Comparison of ENCODE assay signal across 12 cellular contexts in genomic region chr5:135185461-135186075, GRCh38.
A peak's percentile ranks its signal among the peaks of the same experiment; 100 is the strongest.
DNase-seq lines count a peak whose midpoint lies in the region; ATAC-seq and TF ChIP-seq lines count a peak whose summit lies in the region.
"Had no signal": no experiment of that assay in that cellular context is flagged by ENCODE, and none has a peak within 500 bp of the region (broad histone marks: within the 10 kb centered on the region; RNA-seq: fewer than 3 reads in every experiment).

No MANE protein-coding gene starts in this region.

- no peak overlapping the region for H3K4me3 Mint-ChIP-seq in activated CD8-positive, alpha-beta T cell treated with anti-CD3 and anti-CD28 coated beads, Interleukin-2, amount 10 ng/mL, durations not matched to agents 7 days and 5 days
- no peak overlapping the region for H3K4me3 Mint-ChIP-seq in immature natural killer cell
- H3K4me3 Mint-ChIP-seq: naive B cell had no signal

- no TSS peak for BruUV-seq in mammary epithelial cell (replicated peaks; lab: Mats Ljungman, UMichigan)

- no peaks in the 10 kb centered on the region for H3K9me3 Mint-ChIP-seq in activated CD8-positive, alpha-beta T cell treated with anti-CD3 and anti-CD28 coated beads, Interleukin-2, amount 10 ng/mL, durations not matched to agents 7 days and 5 days (ENCODE audit: insufficient read depth)
- no peaks in the 10 kb centered on the region for H3K9me3 Mint-ChIP-seq in immature natural killer cell
- H3K9me3 Mint-ChIP-seq: naive B cell had no signal

- ATAC-seq in mucosa of descending colon (peak; percentile 48), GM19395 (IDR thresholded peaks at IDR 0.05; ENCODE audit: unreplicated experiment) (no peak)
- ATAC-seq in activated CD8-positive, alpha-beta T cell treated with anti-CD3 and anti-CD28 coated beads, Interleukin-2, amount 10 ng/mL, durations not matched to agents 7 days and 5 days = no peak

- H3K9ac ChIP-seq in mammary epithelial cell (ENCODE audit: insufficient read depth, low read length) = no peak overlapping the region

- no peaks in the 10 kb centered on the region for H3K27me3 ChIP-seq in mammary epithelial cell (ENCODE audit: insufficient read depth, low read length)
- H3K27me3 ChIP-seq: uterus had no signal

- H3K27me3 Mint-ChIP-seq in activated CD8-positive, alpha-beta T cell treated with anti-CD3 and anti-CD28 coated beads, Interleukin-2, amount 10 ng/mL, durations not matched to agents 7 days and 5 days (ENCODE audit: low read depth) = peaks cover 27% of the 10 kb centered on the region
- peaks cover 4 to 10% (median 7%) of the 10 kb centered on the region in 3 donors for H3K27me3 Mint-ChIP-seq in immature natural killer cell (ENCODE audit: low read depth in 3 of 3)

- peaks cover under 1% of the 10 kb centered on the region for H3K4me1 Mint-ChIP-seq in activated CD8-positive, alpha-beta T cell treated with anti-CD3 and anti-CD28 coated beads, Interleukin-2, amount 10 ng/mL, durations not matched to agents 7 days and 5 days (ENCODE audit: low read depth)
- H3K4me1 Mint-ChIP-seq in immature natural killer cell = peaks cover 0 to under 1% of the 10 kb centered on the region in 2 donors

- in situ Hi-C loops in mammary epithelial cell (cut with MboI; ENCODE audit: low sequenced_read_pairs in 2 of 2) = loop anchor here in 1 of 2 donors (25.0 kb wide), 2 partner anchors 148 to 273 kb away; partner anchors contain the start of genes PCBD2 and PITX1

- no peaks in the 10 kb centered on the region for H3K9me3 ChIP-seq in mammary epithelial cell (replicated peaks; ENCODE audit: insufficient read depth, low read length)
- no peaks in the 10 kb centered on the region for H3K9me3 ChIP-seq in mucosa of descending colon
- H3K9me3 ChIP-seq: uterus had no signal

- no peaks in the 10 kb centered on the region for H4K20me1 ChIP-seq in mammary epithelial cell (ENCODE audit: insufficient read depth, low read length)

- DNase-seq in COLO668 (lab: John Stamatoyannopoulos, UW; ENCODE audit: unreplicated experiment) = peak; percentile 71
- DNase-seq in NCI-H1417 (lab: John Stamatoyannopoulos, UW) = peak; percentile 3 to 72 (median 31)
- peak; percentile 39 for DNase-seq in mammary epithelial cell
- DNase-seq in mucosa of descending colon = peak in 1 of 3 donors; percentile 45
- DNase-seq in activated CD8-positive, alpha-beta T cell treated with anti-CD3 and anti-CD28 coated beads, Interleukin-2, amount 10 ng/mL, durations not matched to agents 7 days and 5 days = no peak
- DNase-seq in immature natural killer cell = no peak
- DNase-seq in NCI-H526 treated with DMSO at 0.1 percent for 48 hours (lab: John Stamatoyannopoulos, UW) = no peak
- DNase-seq: activated CD4-positive, alpha-beta T cell treated with anti-CD3 and anti-CD28 coated beads for 1 hour; naive B cell; stimulated activated CD4-positive, alpha-beta T cell treated with anti-CD3 and anti-CD28 coated beads, Interleukin-4, amount 100 ng/mL, for 4 hours; uterus had no signal

- no peaks in the 10 kb centered on the region for H3K36me3 Mint-ChIP-seq in activated CD8-positive, alpha-beta T cell treated with anti-CD3 and anti-CD28 coated beads, Interleukin-2, amount 10 ng/mL, durations not matched to agents 7 days and 5 days (ENCODE audit: low read depth)
- no peaks in the 10 kb centered on the region for H3K36me3 Mint-ChIP-seq in immature natural killer cell

- CTCF ChIA-PET in mammary epithelial cell (lab: Charles Lee; ENCODE audit: low non-redundant PET) = no interaction called here
- CTCF ChIA-PET in activated CD8-positive, alpha-beta T cell treated with anti-CD3 and anti-CD28 coated beads, Interleukin-2, amount 10 ng/mL, durations not matched to agents 7 days and 5 days (lab: Charles Lee) = no interaction called here

- H3K4me3 ChIP-seq in mammary epithelial cell (replicated peaks in 1 of 3; ENCODE audit: insufficient read depth in 1 of 3, low read depth in 2 of 3, low read length in 3 of 3) (no peak overlapping the region), mucosa of descending colon (no peak overlapping the region)
- H3K4me3 ChIP-seq: uterus had no signal

- no peaks in the 10 kb centered on the region for H3K79me2 ChIP-seq in mammary epithelial cell (ENCODE audit: insufficient read depth, low read length)

- TF ChIP-seq CTCF in mammary epithelial cell (conservative IDR thresholded peaks at IDR 0.05 in 1 of 2, IDR thresholded peaks at IDR 0.05 in 1 of 2; ENCODE audit: extremely low read depth in 1 of 2, insufficient read depth in 1 of 2, low read depth in 1 of 2, low read length in 2 of 2) (no peak), mucosa of descending colon (IDR thresholded peaks at IDR 0.05) (no peak)

- peaks cover 9% of the 10 kb centered on the region for H3K4me1 ChIP-seq in mammary epithelial cell (ENCODE audit: insufficient read depth, low read length)
- peaks cover 4% of the 10 kb centered on the region for H3K4me1 ChIP-seq in mucosa of descending colon (ENCODE audit: low read depth)
- H3K4me1 ChIP-seq: uterus had no signal

- H3K27ac Mint-ChIP-seq in activated CD8-positive, alpha-beta T cell treated with anti-CD3 and anti-CD28 coated beads, Interleukin-2, amount 10 ng/mL, durations not matched to agents 7 days and 5 days = no peak overlapping the region
- H3K27ac Mint-ChIP-seq in immature natural killer cell = no peak overlapping the region

- H2AFZ ChIP-seq in mammary epithelial cell (ENCODE audit: low read depth, low read length) = no peak overlapping the region

- no peak overlapping the region for H3K4me2 ChIP-seq in mammary epithelial cell (ENCODE audit: insufficient read depth, low read depth, low read length)

- H3K27ac ChIP-seq in mammary epithelial cell (ENCODE audit: insufficient read depth, low read depth, low read length) = no peak overlapping the region
- H3K27ac ChIP-seq: uterus had no signal

- POLR2A ChIA-PET in activated CD8-positive, alpha-beta T cell treated with anti-CD3 and anti-CD28 coated beads, Interleukin-2, amount 10 ng/mL, durations not matched to agents 7 days and 5 days (lab: Charles Lee) = no interaction called here

- H3K36me3 ChIP-seq in mammary epithelial cell (ENCODE audit: insufficient read depth, low read length) = no peaks in the 10 kb centered on the region
- no peaks in the 10 kb centered on the region for H3K36me3 ChIP-seq in mucosa of descending colon (ENCODE audit: low read depth)
- H3K36me3 ChIP-seq: uterus had no signal

- WGBS in mammary epithelial cell (ENCODE audit: low coverage, missing lambda C conversion rate) = 16% methylated on average over 6 of the region's 6 CpGs

- intact Hi-C loops in mammary epithelial cell (cut with micrococcal nuclease) = no loop called here
- intact Hi-C loops in mucosa of descending colon (cut with DNase I, micrococcal nuclease) = loop anchor here in 1 of 2 donors (10.0 kb wide), 1 partner anchor 161 kb away; no protein-coding TSS in a partner anchor

- dilution Hi-C loops in mammary epithelial cell (cut with HindIII; ENCODE audit: low sequenced_read_pairs) = loop anchor here (10.0 kb wide), 1 partner anchor 71 kb away; no protein-coding TSS in a partner anchor

Comparison
In these comparisons a context has a peak if more than half of its experiments do, and no peak if none do; other contexts are left out.
1. DNase-seq: peak in COLO668 (single experiment), NCI-H1417 (3 of 3) and mammary epithelial cell (single experiment); none in activated CD8-positive, alpha-beta T cell treated with anti-CD3 and anti-CD28 coated beads, Interleukin-2, amount 10 ng/mL, durations not matched to agents 7 days and 5 days (single experiment), immature natural killer cell (0 of 3) and NCI-H526 treated with DMSO at 0.1 percent for 48 hours (single experiment).